ENCODE assay signal across 9 cellular contexts in the genomic region with DNA sequence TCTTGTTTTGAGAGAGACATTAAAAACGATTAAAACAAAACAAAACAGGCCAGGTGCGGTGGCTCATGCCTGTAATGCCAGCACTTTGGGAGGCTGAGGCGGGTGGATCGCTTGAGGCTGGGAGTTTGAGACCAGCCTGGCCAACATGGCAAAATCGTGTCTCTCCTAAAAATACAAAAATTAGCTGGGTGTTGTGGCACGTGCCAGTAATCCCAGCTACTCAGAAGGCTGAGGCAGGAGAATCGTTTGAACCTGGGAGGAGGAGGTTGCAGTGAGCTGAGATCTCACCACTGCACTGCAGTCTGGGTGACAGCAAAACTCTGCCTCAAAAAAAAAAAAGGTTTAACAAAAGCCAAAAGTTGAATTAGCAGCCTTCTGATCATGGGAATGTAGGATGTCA. TPM values are rescaled to one million over a fixed set of nuclear protein-coding genes. Genes with fewer than 3 reads are reported as not detected.
DNase-seq lines count a peak whose midpoint lies in the region; ATAC-seq and TF ChIP-seq lines count a peak whose summit lies in the region.
"Not testable (repeated sequence)": the region's sequence is repeated elsewhere in the genome, so short reads cannot be mapped to it uniquely, and the experiment has no call there.
"Had no signal": no experiment of that assay in that cellular context is flagged by ENCODE, and none has a peak within 500 bp of the region (broad histone marks: within the 10 kb centered on the region; RNA-seq: fewer than 3 reads in every experiment).

No MANE protein-coding gene starts in this region.

- not testable (repeated sequence) for H3K9me2 ChIP-seq in SU-DHL-6 (replicated peaks; ENCODE audit: insufficient read depth, low read length)

- not testable (repeated sequence) for H2AFZ ChIP-seq in SU-DHL-6 (ENCODE audit: low read depth, low read length, severe bottlenecking)

- peak overlapping the region; percentile 64 for H3K4me2 ChIP-seq in SU-DHL-6 (ENCODE audit: low read depth, low read length, poor library complexity, severe bottlenecking)

- peaks cover 28% of the 10 kb centered on the region for H3K36me3 Mint-ChIP-seq in CD4-positive, CD25-positive, alpha-beta regulatory T cell
- H3K36me3 Mint-ChIP-seq in activated T-helper 2 cell treated with anti-CD3 and anti-CD28 coated beads, Interferon-gamma antibody, Interleukin-2, Interleukin-4, amounts not matched to agents 10 μg/mL and 5 μg/mL and 100 μg/mL, durations not matched to agents 14 hours and 24 hours and 36 hours (ENCODE audit: low read depth): peaks cover 74% of the 10 kb centered on the region
- peaks cover 15 to 30% (median 30%) of the 10 kb centered on the region in 3 donors for H3K36me3 Mint-ChIP-seq in immature natural killer cell
- peaks cover 11% of the 10 kb centered on the region for H3K36me3 Mint-ChIP-seq in nephron (ENCODE audit: low read depth)

- not testable (repeated sequence) for H4K20me1 ChIP-seq in SU-DHL-6 (ENCODE audit: low read depth, low read length)

- intact Hi-C loops in activated T-helper 2 cell treated with anti-CD3 and anti-CD28 coated beads, Interferon-gamma antibody, Interleukin-2, Interleukin-4, amounts not matched to agents 10 μg/mL and 5 μg/mL and 100 μg/mL, durations not matched to agents 14 hours and 24 hours and 36 hours (cut with micrococcal nuclease): loop anchor here (1.0 to 5.0 kb wide), 2 partner anchors 108 to 529 kb away; no protein-coding TSS in a partner anchor

- peak overlapping the region; percentile 99 for H3K4me3 ChIP-seq in CD4-positive, CD25-positive, alpha-beta regulatory T cell (ENCODE audit: low read depth, low read length)
- H3K4me3 ChIP-seq in HUES64 (ENCODE audit: low read length): peak overlapping the region; percentile 97
- not testable (repeated sequence) for H3K4me3 ChIP-seq in SU-DHL-6 (ENCODE audit: insufficient read depth, low read length, poor library complexity, severe bottlenecking)
- peak overlapping the region; percentile 91 for H3K4me3 ChIP-seq in effector memory CD4-positive, alpha-beta T cell (ENCODE audit: insufficient read depth, low read depth, low read length, poor library complexity, severe bottlenecking)

- not testable (repeated sequence) for H3K9me3 Mint-ChIP-seq in CD4-positive, CD25-positive, alpha-beta regulatory T cell; activated T-helper 2 cell treated with anti-CD3 and anti-CD28 coated beads, Interferon-gamma antibody, Interleukin-2, Interleukin-4, amounts not matched to agents 10 μg/mL and 5 μg/mL and 100 μg/mL, durations not matched to agents 14 hours and 24 hours and 36 hours; immature natural killer cell; nephron; stimulated activated naive CD8-positive, alpha-beta T cell treated with anti-CD3 and anti-CD28 coated beads, Interleukin-15, amount 100 ng/mL, for 72 hours

- H3K4me1 ChIP-seq in CD4-positive, CD25-positive, alpha-beta regulatory T cell (ENCODE audit: control insufficient read depth, insufficient read depth, low read length, poor library complexity, severe bottlenecking): peaks cover 63% of the 10 kb centered on the region
- H3K4me1 ChIP-seq in HUES64 (ENCODE audit: insufficient read depth, low read length): peaks cover 20% of the 10 kb centered on the region
- H3K4me1 ChIP-seq in effector memory CD4-positive, alpha-beta T cell (ENCODE audit: control insufficient read depth, insufficient read depth, low read length, poor library complexity, severe bottlenecking): peaks cover 34% of the 10 kb centered on the region

- DNase-seq in CD4-positive, CD25-positive, alpha-beta regulatory T cell; activated T-helper 2 cell treated with anti-CD3 and anti-CD28 coated beads, Interferon-gamma antibody, Interleukin-2, Interleukin-4, amounts not matched to agents 10 μg/mL and 5 μg/mL and 100 μg/mL, durations not matched to agents 14 hours and 24 hours and 36 hours (ENCODE audit: low spot score); effector memory CD4-positive, alpha-beta T cell; immature natural killer cell: not testable (repeated sequence)
- peak in 1 of 2 donors; percentile 28 for DNase-seq in stimulated activated naive CD8-positive, alpha-beta T cell treated with anti-CD3 and anti-CD28 coated beads, Interleukin-15, amount 100 ng/mL, for 72 hours

- H3K27ac ChIP-seq in CD4-positive, CD25-positive, alpha-beta regulatory T cell (ENCODE audit: insufficient read depth, low read length, poor library complexity, severe bottlenecking): peak overlapping the region; percentile 83
- H3K27ac ChIP-seq in HUES64 (ENCODE audit: low read depth, low read length): peak overlapping the region; percentile 82
- H3K27ac ChIP-seq in SU-DHL-6 (ENCODE audit: low read depth, low read length): not testable (repeated sequence)
- H3K27ac ChIP-seq in effector memory CD4-positive, alpha-beta T cell (ENCODE audit: insufficient read depth, low read length, poor library complexity, severe bottlenecking): peak overlapping the region; percentile 92

- H3F3A ChIP-seq in SU-DHL-6 (ENCODE audit: insufficient read depth): not testable (repeated sequence)

- not testable (repeated sequence) for ATAC-seq in CD4-positive, CD25-positive, alpha-beta regulatory T cell (ENCODE audit: low read depth in 2 of 2); stimulated activated naive CD8-positive, alpha-beta T cell treated with anti-CD3 and anti-CD28 coated beads, Interleukin-15, amount 100 ng/mL, for 72 hours

- H3K27ac Mint-ChIP-seq in CD4-positive, CD25-positive, alpha-beta regulatory T cell: peak overlapping the region; percentile 96 to 99 (median 97)
- peak overlapping the region; percentile 89 for H3K27ac Mint-ChIP-seq in activated T-helper 2 cell treated with anti-CD3 and anti-CD28 coated beads, Interferon-gamma antibody, Interleukin-2, Interleukin-4, amounts not matched to agents 10 μg/mL and 5 μg/mL and 100 μg/mL, durations not matched to agents 14 hours and 24 hours and 36 hours
- H3K27ac Mint-ChIP-seq in immature natural killer cell (peak overlapping the region; percentile 94 to 98 (median 96)), nephron (peak overlapping the region in 2 of 3 experiments; percentile 56 to 62)
- H3K27ac Mint-ChIP-seq in stimulated activated naive CD8-positive, alpha-beta T cell treated with anti-CD3 and anti-CD28 coated beads, Interleukin-15, amount 100 ng/mL, for 72 hours: peak overlapping the region; percentile 98 to 99

- not testable (repeated sequence) for H3K27me3 Mint-ChIP-seq in CD4-positive, CD25-positive, alpha-beta regulatory T cell; activated T-helper 2 cell treated with anti-CD3 and anti-CD28 coated beads, Interferon-gamma antibody, Interleukin-2, Interleukin-4, amounts not matched to agents 10 μg/mL and 5 μg/mL and 100 μg/mL, durations not matched to agents 14 hours and 24 hours and 36 hours (ENCODE audit: low read depth); stimulated activated naive CD8-positive, alpha-beta T cell treated with anti-CD3 and anti-CD28 coated beads, Interleukin-15, amount 100 ng/mL, for 72 hours
- H3K27me3 Mint-ChIP-seq in immature natural killer cell (ENCODE audit: low read depth in 3 of 3): peaks cover 0 to 12% (median 0%) of the 10 kb centered on the region in 3 donors
- peaks cover 49% of the 10 kb centered on the region for H3K27me3 Mint-ChIP-seq in nephron (ENCODE audit: low read depth)

- TF ChIP-seq CTCF in SU-DHL-6 (IDR thresholded peaks at IDR 0.05; ENCODE audit: insufficient read depth, low read length, poor library complexity, severe bottlenecking); nephron (IDR thresholded peaks at IDR 0.05; ENCODE audit: unreplicated experiment in 3 of 3): not testable (repeated sequence)

- H3K36me3 ChIP-seq in CD4-positive, CD25-positive, alpha-beta regulatory T cell (ENCODE audit: control insufficient read depth, insufficient read depth, low read length); SU-DHL-6 (ENCODE audit: low read length); effector memory CD4-positive, alpha-beta T cell (ENCODE audit: control insufficient read depth, insufficient read depth, low read length): not testable (repeated sequence)
- peaks cover 39% of the 10 kb centered on the region for H3K36me3 ChIP-seq in HUES64 (ENCODE audit: insufficient read depth, low read length)

- peak overlapping the region; percentile 96 to 99 (median 98) for H3K4me3 Mint-ChIP-seq in CD4-positive, CD25-positive, alpha-beta regulatory T cell
- H3K4me3 Mint-ChIP-seq in activated T-helper 2 cell treated with anti-CD3 and anti-CD28 coated beads, Interferon-gamma antibody, Interleukin-2, Interleukin-4, amounts not matched to agents 10 μg/mL and 5 μg/mL and 100 μg/mL, durations not matched to agents 14 hours and 24 hours and 36 hours (ENCODE audit: low read depth): peak overlapping the region; percentile 95
- H3K4me3 Mint-ChIP-seq in immature natural killer cell (peak overlapping the region; percentile 97 to 99 (median 98)), nephron (peak overlapping the region; percentile 88 to 93 (median 93))
- H3K4me3 Mint-ChIP-seq in stimulated activated naive CD8-positive, alpha-beta T cell treated with anti-CD3 and anti-CD28 coated beads, Interleukin-15, amount 100 ng/mL, for 72 hours: peak overlapping the region; percentile 96 to 98

- H3K9ac ChIP-seq in HUES64 (ENCODE audit: low read depth, low read length): peak overlapping the region; percentile 93
- H3K9ac ChIP-seq in SU-DHL-6 (ENCODE audit: low read length): not testable (repeated sequence)

- peaks cover 24 to 57% (median 47%) of the 10 kb centered on the region in 4 donors for H3K4me1 Mint-ChIP-seq in CD4-positive, CD25-positive, alpha-beta regulatory T cell
- H3K4me1 Mint-ChIP-seq in activated T-helper 2 cell treated with anti-CD3 and anti-CD28 coated beads, Interferon-gamma antibody, Interleukin-2, Interleukin-4, amounts not matched to agents 10 μg/mL and 5 μg/mL and 100 μg/mL, durations not matched to agents 14 hours and 24 hours and 36 hours (ENCODE audit: low read depth): peaks cover 65% of the 10 kb centered on the region
- H3K4me1 Mint-ChIP-seq in immature natural killer cell: peaks cover 84 to 89% of the 10 kb centered on the region in 2 donors
- peaks cover 18% of the 10 kb centered on the region for H3K4me1 Mint-ChIP-seq in nephron
- peaks cover 42% of the 10 kb centered on the region for H3K4me1 Mint-ChIP-seq in stimulated activated naive CD8-positive, alpha-beta T cell treated with anti-CD3 and anti-CD28 coated beads, Interleukin-15, amount 100 ng/mL, for 72 hours

- not testable (repeated sequence) for H3K9me3 ChIP-seq in CD4-positive, CD25-positive, alpha-beta regulatory T cell (ENCODE audit: control insufficient read depth in 2 of 2, low read length in 2 of 2); HUES64 (ENCODE audit: insufficient read depth, low read depth, low read length); SU-DHL-6 (ENCODE audit: insufficient read depth, low read length); effector memory CD4-positive, alpha-beta T cell (ENCODE audit: control insufficient read depth, low read length)

- not testable (repeated sequence) for H3K79me2 ChIP-seq in SU-DHL-6 (ENCODE audit: insufficient read depth, low read length)

- WGBS in HUES64: 13% methylated on average over 7 of the region's 7 CpGs

- H3K27me3 ChIP-seq in CD4-positive, CD25-positive, alpha-beta regulatory T cell (ENCODE audit: control insufficient read depth, insufficient read depth, low read length); SU-DHL-6 (ENCODE audit: low read length); effector memory CD4-positive, alpha-beta T cell (replicated peaks; ENCODE audit: control insufficient read depth, insufficient read depth, low read length, poor library complexity, severe bottlenecking): not testable (repeated sequence)
- peaks cover 28% of the 10 kb centered on the region for H3K27me3 ChIP-seq in HUES64 (ENCODE audit: insufficient read depth, low read length)

RNA-seq across cellular contexts. Expression of gene PRKCQ, which starts 1.1 kb away (rescaled TPM):
- 87.3 TPM for total RNA-seq in CD4-positive, CD25-positive, alpha-beta regulatory T cell
- 10 to 100 TPM; 62.4 to 70.3 (median 66.8) TPM for polyA plus RNA-seq in CD4-positive, CD25-positive, alpha-beta regulatory T cell
- 13.2 TPM for polyA plus RNA-seq in HUES64 (2013, experiment 1 of 2)
- 12.0 TPM for polyA plus RNA-seq in HUES64 (2013, experiment 2 of 2)
- total RNA-seq in activated T-helper 2 cell treated with anti-CD3 and anti-CD28 coated beads, Interferon-gamma antibody, Interleukin-2, Interleukin-4, amounts not matched to agents 10 μg/mL and 5 μg/mL and 100 μg/mL, durations not matched to agents 14 hours and 24 hours and 36 hours: 40.0 and 40.8 TPM in 2 replicates
- polyA plus RNA-seq in immature natural killer cell: 10 to 100 TPM; 20.2 to 46.5 (median 36.5) TPM
- total RNA-seq: HFFc6 had no signal
